In the genomic region with DNA sequence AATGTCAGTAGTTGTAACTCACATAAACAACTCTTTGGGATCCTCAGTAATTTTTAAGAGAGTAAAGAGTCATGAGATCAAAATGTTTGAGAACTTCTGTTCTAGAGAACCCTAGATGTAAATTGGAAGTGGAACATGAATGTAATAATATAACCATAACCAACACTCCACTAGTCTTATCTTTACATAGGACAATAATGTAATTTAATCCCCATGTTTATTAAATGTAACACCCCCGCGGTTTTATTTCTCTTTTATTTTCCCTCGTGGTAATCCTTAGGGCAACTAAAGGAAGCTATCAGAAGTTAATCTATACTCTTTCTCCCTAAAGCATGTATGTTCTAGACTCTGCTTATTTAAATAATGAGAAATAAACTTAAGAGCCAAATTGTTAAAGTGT, we compare ENCODE assay signal across 1 cellular context.
TF ChIP-seq lines count a peak whose summit lies in the region.

No MANE protein-coding gene starts in this region.

TF ChIP-seq in GM23338, 12 proteins besides CTCF, POLR2A, EP300 and RAD21:
- TF ChIP-seq, protein P1, sequence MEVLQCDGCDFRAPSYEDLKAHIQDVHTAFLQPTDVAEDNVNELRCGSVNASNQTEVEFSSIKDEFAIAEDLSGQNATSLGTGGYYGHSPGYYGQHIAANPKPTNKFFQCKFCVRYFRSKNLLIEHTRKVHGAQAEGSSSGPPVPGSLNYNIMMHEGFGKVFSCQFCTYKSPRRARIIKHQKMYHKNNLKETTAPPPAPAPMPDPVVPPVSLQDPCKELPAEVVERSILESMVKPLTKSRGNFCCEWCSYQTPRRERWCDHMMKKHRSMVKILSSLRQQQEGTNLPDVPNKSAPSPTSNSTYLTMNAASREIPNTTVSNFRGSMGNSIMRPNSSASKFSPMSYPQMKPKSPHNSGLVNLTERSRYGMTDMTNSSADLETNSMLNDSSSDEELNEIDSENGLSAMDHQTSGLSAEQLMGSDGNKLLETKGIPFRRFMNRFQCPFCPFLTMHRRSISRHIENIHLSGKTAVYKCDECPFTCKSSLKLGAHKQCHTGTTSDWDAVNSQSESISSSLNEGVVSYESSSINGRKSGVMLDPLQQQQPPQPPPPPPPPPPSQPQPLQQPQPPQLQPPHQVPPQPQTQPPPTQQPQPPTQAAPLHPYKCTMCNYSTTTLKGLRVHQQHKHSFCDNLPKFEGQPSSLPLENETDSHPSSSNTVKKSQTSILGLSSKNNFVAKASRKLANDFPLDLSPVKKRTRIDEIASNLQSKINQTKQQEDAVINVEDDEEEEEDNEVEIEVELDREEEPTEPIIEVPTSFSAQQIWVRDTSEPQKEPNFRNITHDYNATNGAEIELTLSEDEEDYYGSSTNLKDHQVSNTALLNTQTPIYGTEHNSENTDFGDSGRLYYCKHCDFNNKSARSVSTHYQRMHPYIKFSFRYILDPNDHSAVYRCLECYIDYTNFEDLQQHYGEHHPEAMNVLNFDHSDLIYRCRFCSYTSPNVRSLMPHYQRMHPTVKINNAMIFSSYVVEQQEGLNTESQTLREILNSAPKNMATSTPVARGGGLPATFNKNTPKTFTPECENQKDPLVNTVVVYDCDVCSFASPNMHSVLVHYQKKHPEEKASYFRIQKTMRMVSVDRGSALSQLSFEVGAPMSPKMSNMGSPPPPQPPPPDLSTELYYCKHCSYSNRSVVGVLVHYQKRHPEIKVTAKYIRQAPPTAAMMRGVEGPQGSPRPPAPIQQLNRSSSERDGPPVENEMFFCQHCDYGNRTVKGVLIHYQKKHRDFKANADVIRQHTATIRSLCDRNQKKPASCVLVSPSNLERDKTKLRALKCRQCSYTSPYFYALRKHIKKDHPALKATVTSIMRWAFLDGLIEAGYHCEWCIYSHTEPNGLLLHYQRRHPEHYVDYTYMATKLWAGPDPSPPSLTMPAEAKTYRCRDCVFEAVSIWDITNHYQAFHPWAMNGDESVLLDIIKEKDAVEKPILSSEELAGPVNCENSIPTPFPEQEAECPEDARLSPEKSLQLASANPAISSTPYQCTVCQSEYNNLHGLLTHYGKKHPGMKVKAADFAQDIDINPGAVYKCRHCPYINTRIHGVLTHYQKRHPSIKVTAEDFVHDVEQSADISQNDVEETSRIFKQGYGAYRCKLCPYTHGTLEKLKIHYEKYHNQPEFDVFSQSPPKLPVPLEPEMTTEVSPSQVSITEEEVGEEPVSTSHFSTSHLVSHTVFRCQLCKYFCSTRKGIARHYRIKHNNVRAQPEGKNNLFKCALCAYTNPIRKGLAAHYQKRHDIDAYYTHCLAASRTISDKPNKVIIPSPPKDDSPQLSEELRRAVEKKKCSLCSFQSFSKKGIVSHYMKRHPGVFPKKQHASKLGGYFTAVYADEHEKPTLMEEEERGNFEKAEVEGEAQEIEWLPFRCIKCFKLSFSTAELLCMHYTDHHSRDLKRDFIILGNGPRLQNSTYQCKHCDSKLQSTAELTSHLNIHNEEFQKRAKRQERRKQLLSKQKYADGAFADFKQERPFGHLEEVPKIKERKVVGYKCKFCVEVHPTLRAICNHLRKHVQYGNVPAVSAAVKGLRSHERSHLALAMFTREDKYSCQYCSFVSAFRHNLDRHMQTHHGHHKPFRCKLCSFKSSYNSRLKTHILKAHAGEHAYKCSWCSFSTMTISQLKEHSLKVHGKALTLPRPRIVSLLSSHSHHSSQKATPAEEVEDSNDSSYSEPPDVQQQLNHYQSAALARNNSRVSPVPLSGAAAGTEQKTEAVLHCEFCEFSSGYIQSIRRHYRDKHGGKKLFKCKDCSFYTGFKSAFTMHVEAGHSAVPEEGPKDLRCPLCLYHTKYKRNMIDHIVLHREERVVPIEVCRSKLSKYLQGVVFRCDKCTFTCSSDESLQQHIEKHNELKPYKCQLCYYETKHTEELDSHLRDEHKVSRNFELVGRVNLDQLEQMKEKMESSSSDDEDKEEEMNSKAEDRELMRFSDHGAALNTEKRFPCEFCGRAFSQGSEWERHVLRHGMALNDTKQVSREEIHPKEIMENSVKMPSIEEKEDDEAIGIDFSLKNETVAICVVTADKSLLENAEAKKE (CRISPR knock-in tag; IDR thresholded peaks at IDR 0.05), result no peak
- TF ChIP-seq STAT1 (IDR thresholded peaks at IDR 0.05; ENCODE audit: unreplicated experiment) (no peak), POLR2AphosphoS5 (IDR thresholded peaks at IDR 0.05; ENCODE audit: low read depth) (no peak), NANOG (IDR thresholded peaks at IDR 0.05; ENCODE audit: borderline replicate concordance) (no peak), EZH2phosphoT487 (IDR thresholded peaks at IDR 0.05; ENCODE audit: unreplicated experiment) (no peak), ZNF331 (CRISPR knock-in tag; IDR thresholded peaks at IDR 0.05; ENCODE audit: low read depth) (no peak)
- TF ChIP-seq, protein P2, sequence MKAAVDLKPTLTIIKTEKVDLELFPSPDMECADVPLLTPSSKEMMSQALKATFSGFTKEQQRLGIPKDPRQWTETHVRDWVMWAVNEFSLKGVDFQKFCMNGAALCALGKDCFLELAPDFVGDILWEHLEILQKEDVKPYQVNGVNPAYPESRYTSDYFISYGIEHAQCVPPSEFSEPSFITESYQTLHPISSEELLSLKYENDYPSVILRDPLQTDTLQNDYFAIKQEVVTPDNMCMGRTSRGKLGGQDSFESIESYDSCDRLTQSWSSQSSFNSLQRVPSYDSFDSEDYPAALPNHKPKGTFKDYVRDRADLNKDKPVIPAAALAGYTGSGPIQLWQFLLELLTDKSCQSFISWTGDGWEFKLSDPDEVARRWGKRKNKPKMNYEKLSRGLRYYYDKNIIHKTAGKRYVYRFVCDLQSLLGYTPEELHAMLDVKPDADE (IDR thresholded peaks at IDR 0.05), result no peak
